In genomic region chr14:69088523-69089445, GRCh38 we compare ENCODE assay signal across 14 cellular contexts.
DNase-seq lines count a peak whose midpoint lies in the region; ATAC-seq and TF ChIP-seq lines count a peak whose summit lies in the region.
"Had no signal": no experiment of that assay in that cellular context is flagged by ENCODE, and none has a peak within 500 bp of the region (broad histone marks: within the 10 kb centered on the region; RNA-seq: fewer than 3 reads in every experiment).

No MANE protein-coding gene starts in this region.

- no peaks in the 10 kb centered on the region for H3K27me3 ChIP-seq in uterus

- peak overlapping the region; percentile 57 to 85 for H3K27ac ChIP-seq in uterus
- H3K27ac ChIP-seq: 22Rv1 had no signal

- no peaks in the 10 kb centered on the region for H3K36me3 ChIP-seq in mucosa of descending colon (ENCODE audit: low read depth)
- H3K36me3 ChIP-seq in uterus = no peaks in the 10 kb centered on the region

- peak; percentile 33 for ATAC-seq in mucosa of descending colon
- ATAC-seq in HG03159 (IDR thresholded peaks at IDR 0.05; ENCODE audit: unreplicated experiment) = no peak
- ATAC-seq: PC-3 had no signal

- TF ChIP-seq CTCF in mucosa of descending colon (IDR thresholded peaks at IDR 0.05) (no peak), uterus (IDR thresholded peaks at IDR 0.05) (no peak)

- intact Hi-C loops in mucosa of descending colon (cut with DNase I, micrococcal nuclease) = loop anchor here in 1 of 2 donors (10.0 kb wide), 1 partner anchor 124 kb away; no protein-coding TSS in a partner anchor
- intact Hi-C loops in uterus (cut with DNase I; ENCODE audit: low total_unique reads) = no loop called here

- H3K4me1 ChIP-seq in mucosa of descending colon (ENCODE audit: low read depth) = no peaks in the 10 kb centered on the region
- H3K4me1 ChIP-seq in uterus = no peaks in the 10 kb centered on the region

- no peak for TF ChIP-seq POLR2A in uterus (IDR thresholded peaks at IDR 0.05)

- peak; percentile 41 for DNase-seq in NOMO-1 treated with DMSO at 0.1 percent for 48 hours (lab: John Stamatoyannopoulos, UW; ENCODE audit: unreplicated experiment)
- no peak for DNase-seq in NOMO-1 treated with dmso at 0.1 percent for 144 hours (lab: John Stamatoyannopoulos, UW; ENCODE audit: unreplicated experiment)
- DNase-seq in dermis blood vessel endothelial cell = peak; percentile 23
- no peak for DNase-seq in mucosa of descending colon
- DNase-seq in uterus = no peak
- DNase-seq in DMS153 (lab: John Stamatoyannopoulos, UW) = no peak
- no peak for DNase-seq in C1 segment of cervical spinal cord (lab: John Stamatoyannopoulos, UW)
- DNase-seq: activated CD8-positive, alpha-beta memory T cell treated with anti-CD3 and anti-CD28 coated beads, Interleukin-2, amount 50 U/mL, for 4 hours; cerebellar nuclear complex; DND-41; NCI-H1694; PC-3 had no signal

- H3K9me3 ChIP-seq in mucosa of descending colon (no peaks in the 10 kb centered on the region), uterus (no peaks in the 10 kb centered on the region)

- no peak overlapping the region for H3K4me3 ChIP-seq in mucosa of descending colon
- H3K4me3 ChIP-seq in uterus = no peak overlapping the region

Comparison
In these comparisons a context has a peak if more than half of its experiments do, and no peak if none do; other contexts are left out.
1. DNase-seq: peak in NOMO-1 treated with DMSO at 0.1 percent for 48 hours (single experiment) and dermis blood vessel endothelial cell (single experiment); none in NOMO-1 treated with dmso at 0.1 percent for 144 hours (single experiment), mucosa of descending colon (0 of 3), uterus (0 of 2), DMS153 (single experiment) and C1 segment of cervical spinal cord (0 of 14).